ENCODE assay signal across 8 cellular contexts in the genomic region with DNA sequence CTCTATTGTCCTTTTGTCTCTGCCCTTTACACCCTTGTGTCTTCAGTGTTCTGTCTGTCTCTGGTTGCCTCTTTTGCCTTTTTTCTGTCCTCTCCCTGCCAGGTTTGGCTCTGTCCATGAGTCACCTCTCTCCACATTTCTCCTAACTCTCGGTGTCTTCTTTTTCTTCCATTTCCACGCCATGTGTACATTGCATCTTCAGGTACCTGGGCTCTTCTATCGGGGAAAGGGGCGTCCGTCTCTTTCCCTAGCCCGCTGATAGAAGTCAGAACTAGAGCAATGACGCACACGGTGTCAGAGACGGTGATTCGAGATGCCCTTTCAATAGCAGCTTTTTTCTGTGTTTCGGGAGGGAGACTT. TPM values are rescaled to one million over a fixed set of nuclear protein-coding genes. Genes with fewer than 3 reads are reported as not detected.
DNase-seq lines count a peak whose midpoint lies in the region; ATAC-seq and TF ChIP-seq lines count a peak whose summit lies in the region.

No MANE protein-coding gene starts in this region.

- H3K27ac ChIP-seq in ovary = peak overlapping the region in 1 of 2 donors; percentile 78

- H3K4me3 Mint-ChIP-seq in activated T-cell treated with anti-CD3 and anti-CD28 coated beads, Interleukin-2, amount 50 U/mL, for 72 hours = peak overlapping the region; percentile 92 to 96

- intact Hi-C loops in ovary (cut with DNase I) = no loop called here

- no peaks in the 10 kb centered on the region for H3K27me3 ChIP-seq in ovary

- H3K36me3 ChIP-seq in ovary = no peaks in the 10 kb centered on the region

- H3K4me1 Mint-ChIP-seq in activated T-cell treated with anti-CD3 and anti-CD28 coated beads, Interleukin-2, amount 50 U/mL, for 72 hours (ENCODE audit: low read depth) = peaks cover 60% of the 10 kb centered on the region

- TF ChIP-seq CTCF in GM10266 (IDR thresholded peaks at IDR 0.05; ENCODE audit: control insufficient read depth, insufficient read depth, low read depth, missing control alignments) = no peak
- no peak for TF ChIP-seq CTCF in foreskin fibroblast (IDR thresholded peaks at IDR 0.05; ENCODE audit: low read depth, low read length)
- TF ChIP-seq CTCF in ovary (IDR thresholded peaks at IDR 0.05) = no peak

- no peaks in the 10 kb centered on the region for H3K9me3 ChIP-seq in ovary

- TF ChIP-seq EP300 in ovary (IDR thresholded peaks at IDR 0.05) = no peak

- no peak for TF ChIP-seq POLR2A in ovary (IDR thresholded peaks at IDR 0.05)

- 0 to 1% (median 1%) methylated on average over 11 of the region's 11 CpGs for WGBS in ovary, 3 donors

- no peaks in the 10 kb centered on the region for H3K9me3 Mint-ChIP-seq in activated T-cell treated with anti-CD3 and anti-CD28 coated beads, Interleukin-2, amount 50 U/mL, for 72 hours

- peaks cover 8% of the 10 kb centered on the region for H3K4me1 ChIP-seq in ovary (ENCODE audit: insufficient read depth)

- H3K4me3 ChIP-seq in foreskin fibroblast (ENCODE audit: low read depth in 1 of 2, low read length in 2 of 2) (peak overlapping the region; percentile 81 to 87), ovary (peak overlapping the region; percentile 96)

- H3K27me3 Mint-ChIP-seq in activated T-cell treated with anti-CD3 and anti-CD28 coated beads, Interleukin-2, amount 50 U/mL, for 72 hours (ENCODE audit: low read depth) = no peaks in the 10 kb centered on the region

- peak; percentile 10 for ATAC-seq in HG02759 (IDR thresholded peaks at IDR 0.05; ENCODE audit: unreplicated experiment)
- peak; percentile 74 to 77 for ATAC-seq in activated T-cell treated with anti-CD3 and anti-CD28 coated beads, Interleukin-2, amount 50 U/mL, for 72 hours (replicated peaks in 1 of 2)

- DNase-seq in GM10266 (ENCODE audit: extremely low spot score) = peak; percentile 63
- DNase-seq in NCI-H526 treated with DMSO at 0.1 percent for 48 hours (lab: John Stamatoyannopoulos, UW) = peak; percentile 36
- peak; percentile 61 to 71 for DNase-seq in activated T-cell treated with anti-CD3 and anti-CD28 coated beads, Interleukin-2, amount 50 U/mL, for 72 hours
- peak in 1 of 2 donors; percentile 40 for DNase-seq in foreskin fibroblast
- DNase-seq in ovary = no peak
- DNase-seq in inferior parietal cortex (ENCODE audit: extremely low spot score) = no peak
- no peak for DNase-seq in SKM-1 treated with dmso at 0.1 percent for 144 hours (lab: John Stamatoyannopoulos, UW; ENCODE audit: unreplicated experiment)

- peaks cover 14 to 28% of the 10 kb centered on the region in 2 donors for H3K36me3 Mint-ChIP-seq in activated T-cell treated with anti-CD3 and anti-CD28 coated beads, Interleukin-2, amount 50 U/mL, for 72 hours (ENCODE audit: insufficient read depth in 2 of 2)

- peak overlapping the region; percentile 98 for H3K27ac Mint-ChIP-seq in activated T-cell treated with anti-CD3 and anti-CD28 coated beads, Interleukin-2, amount 50 U/mL, for 72 hours

RNA-seq across cellular contexts. Expression of gene OPA1, which starts 0.6 kb away (rescaled TPM):
- 10 to 100 TPM; 67.5 to 76.6 TPM for total RNA-seq in activated T-cell treated with anti-CD3 and anti-CD28 coated beads, Interleukin-2, amount 50 U/mL, for 72 hours
- 10 to 100 TPM; 29.1 to 50.4 (median 40.3) TPM for total RNA-seq in ovary
- polyA plus RNA-seq in ovary = 10 to 100 TPM; 14.4 to 24.2 TPM

RNA-seq across cellular contexts. Expression of gene ATP13A4, which starts 39.0 kb away (rescaled TPM):
- total RNA-seq in activated T-cell treated with anti-CD3 and anti-CD28 coated beads, Interleukin-2, amount 50 U/mL, for 72 hours = 1 to 10 TPM; 3.2 to 5.1 TPM
- 10 to 100 TPM in 1 of 7 donors, 1 to 10 TPM in 1, under 1 TPM in 5; 0.36 to 17.5 (median 0.52) TPM for total RNA-seq in ovary
- under 1 TPM; 0.27 to 0.30 TPM for polyA plus RNA-seq in ovary

Comparison
In these comparisons a context has a peak if more than half of its experiments do, and no peak if none do; other contexts are left out.
1. DNase-seq: peak in GM10266 (single experiment), NCI-H526 treated with DMSO at 0.1 percent for 48 hours (single experiment) and activated T-cell treated with anti-CD3 and anti-CD28 coated beads, Interleukin-2, amount 50 U/mL, for 72 hours (2 of 2); none in ovary (0 of 5), inferior parietal cortex (single experiment) and SKM-1 treated with dmso at 0.1 percent for 144 hours (single experiment).